Comparison of ENCODE assay signal across 8 cellular contexts in the genomic region with DNA sequence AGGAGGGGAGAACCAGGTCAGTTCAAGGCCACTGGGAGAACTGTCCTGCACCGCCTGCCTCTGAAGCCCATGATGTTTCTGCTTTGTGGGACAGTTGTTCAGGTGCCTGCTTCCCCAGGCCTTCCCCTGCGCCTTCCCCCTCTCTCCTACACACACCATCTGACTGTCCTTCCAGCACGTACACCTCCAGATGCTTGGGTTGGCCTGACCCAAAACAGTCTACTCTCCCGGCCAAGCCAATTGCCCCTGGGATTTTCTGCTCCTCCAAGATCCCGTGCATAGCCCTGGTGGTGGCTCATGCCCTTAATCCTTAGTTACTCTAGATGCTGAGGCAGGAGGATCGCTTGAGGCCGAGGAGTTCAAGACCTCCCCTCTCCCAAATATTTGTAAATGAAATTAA. TPM values are rescaled to one million over a fixed set of nuclear protein-coding genes. Genes with fewer than 3 reads are reported as not detected.
DNase-seq lines count a peak whose midpoint lies in the region; ATAC-seq and TF ChIP-seq lines count a peak whose summit lies in the region.

No MANE protein-coding gene starts in this region.

- peaks cover 22% of the 10 kb centered on the region for H3K4me1 ChIP-seq in Caco-2
- H3K4me1 ChIP-seq in OCI-LY7 (ENCODE audit: insufficient read depth, low read length, poor library complexity, severe bottlenecking) = peaks cover 16% of the 10 kb centered on the region
- peaks cover 13% of the 10 kb centered on the region for H3K4me1 ChIP-seq in parathyroid adenoma

- H3K4me3 ChIP-seq in Caco-2 (ENCODE audit: low read depth, low read length) (peak overlapping the region; percentile 70), OCI-LY7 (ENCODE audit: low read depth, low read length, poor library complexity, severe bottlenecking) (peak overlapping the region; percentile 93), parathyroid adenoma (ENCODE audit: low read depth, low read length) (peak overlapping the region; percentile 62)

- no peaks in the 10 kb centered on the region for H4K20me1 ChIP-seq in OCI-LY7 (ENCODE audit: insufficient read depth, low read length)

- peak overlapping the region; percentile 90 for H3K27ac Mint-ChIP-seq in Caco-2 (ENCODE audit: unreplicated experiment)

- H3K4me3 Mint-ChIP-seq in Caco-2 (ENCODE audit: unreplicated experiment) = peak overlapping the region; percentile 78

- H3K9me3 Mint-ChIP-seq in Caco-2 (ENCODE audit: unreplicated experiment) = no peaks in the 10 kb centered on the region

- BruUV-seq in Caco-2 (replicated peaks; lab: Mats Ljungman, UMichigan) (no TSS peak), OCI-LY7 (replicated peaks; lab: Mats Ljungman, UMichigan) (no TSS peak)

- peak overlapping the region; percentile 74 for H3K4me2 ChIP-seq in OCI-LY7 (ENCODE audit: low read length)
- peak overlapping the region; percentile 74 for H3K4me2 ChIP-seq in parathyroid adenoma (ENCODE audit: low read length)

- no peaks in the 10 kb centered on the region for H3K27me3 ChIP-seq in Caco-2 (replicated peaks; ENCODE audit: control insufficient read depth, insufficient read depth, low read length)
- no peaks in the 10 kb centered on the region for H3K27me3 ChIP-seq in parathyroid adenoma (ENCODE audit: control insufficient read depth, insufficient read depth, low read length)

- no peaks in the 10 kb centered on the region for H3K27me3 Mint-ChIP-seq in Caco-2 (ENCODE audit: insufficient read depth, unreplicated experiment)

- H3K9me2 ChIP-seq in OCI-LY7 (ENCODE audit: insufficient read depth, low read length) = no peaks in the 10 kb centered on the region

- H3K79me2 ChIP-seq in OCI-LY7 (ENCODE audit: insufficient read depth, low read depth, low read length) (peaks cover 3% of the 10 kb centered on the region; the same call in 1 of the 2 replicates), parathyroid adenoma (no peaks in the 10 kb centered on the region)

- CTCF ChIA-PET in Caco-2 (lab: Charles Lee) (interaction anchor here (0.6 to 2.4 kb wide), 27 partner anchors 10 to 1152 kb away, joined by 3 to 67 read pairs (median 5); a partner anchor contains a TSS), OCI-LY7 (lab: Charles Lee; ENCODE audit: unreplicated experiment) (interaction anchor here (0.6 to 1.6 kb wide), 3 partner anchors 10 to 106 kb away, joined by 3 to 9 read pairs (median 7); a partner anchor contains a TSS)

- H3K27ac ChIP-seq in OCI-LY7 (ENCODE audit: low read depth, low read length, poor library complexity, severe bottlenecking) = peak overlapping the region; percentile 70
- H3K27ac ChIP-seq in epithelial cell of prostate = peak overlapping the region; percentile 70
- peak overlapping the region; percentile 83 for H3K27ac ChIP-seq in parathyroid adenoma

- H3K9me3 ChIP-seq in Caco-2 = no peaks in the 10 kb centered on the region
- no peaks in the 10 kb centered on the region for H3K9me3 ChIP-seq in OCI-LY7 (ENCODE audit: low read length)
- no peaks in the 10 kb centered on the region for H3K9me3 ChIP-seq in parathyroid adenoma (ENCODE audit: control insufficient read depth, low read length)

- peaks cover 49% of the 10 kb centered on the region for H3K4me1 Mint-ChIP-seq in Caco-2 (ENCODE audit: low read depth, unreplicated experiment)

- H3K36me3 Mint-ChIP-seq in Caco-2 (ENCODE audit: insufficient read depth, unreplicated experiment) = peaks cover 29% of the 10 kb centered on the region

- H3K36me3 ChIP-seq in Caco-2 (ENCODE audit: control insufficient read depth, insufficient read depth, low read length) = peaks cover 4% of the 10 kb centered on the region; the same call in 1 of the 2 replicates
- H3K36me3 ChIP-seq in OCI-LY7 (ENCODE audit: insufficient read depth, low read length) = peaks cover 12% of the 10 kb centered on the region; the same call in 1 of the 2 replicates
- H3K36me3 ChIP-seq in parathyroid adenoma (ENCODE audit: control insufficient read depth, insufficient read depth, low read length) = no peaks in the 10 kb centered on the region

- DNase-seq in Caco-2 (no peak), OCI-LY7 (ENCODE audit: low spot score) (no peak), epithelial cell of prostate (ENCODE audit: low read depth, low spot score) (no peak), amniotic stem cell (lab: John Stamatoyannopoulos, UW) (no peak), NCI-H82 treated with DMSO at 0.1 percent for 48 hours (lab: John Stamatoyannopoulos, UW; ENCODE audit: unreplicated experiment) (no peak)
- no peak for DNase-seq in stimulated activated CD4-positive, alpha-beta T cell treated with anti-CD3 and anti-CD28 coated beads, Interleukin-4, amount 100 ng/mL, for 4 hours

- intact Hi-C loops in Caco-2 (cut with micrococcal nuclease; ENCODE audit: unreplicated experiment) = loop anchor here (1.0 to 5.0 kb wide), 4 partner anchors 31 to 229 kb away; a partner anchor contains a TSS
- intact Hi-C loops in OCI-LY7 (cut with micrococcal nuclease; ENCODE audit: unreplicated experiment) = loop anchor here (2.0 to 5.0 kb wide), 4 partner anchors 51 to 131 kb away; a partner anchor contains a TSS

- H2AFZ ChIP-seq in OCI-LY7 (ENCODE audit: low read length) (peak overlapping the region; percentile 99), parathyroid adenoma (peak overlapping the region; percentile 87)

- no peak for TF ChIP-seq CTCF in Caco-2 (IDR thresholded peaks at IDR 0.05; ENCODE audit: insufficient read depth in 1 of 2, low read depth in 1 of 2, low read length in 1 of 2, severe bottlenecking in 1 of 2, unreplicated experiment in 1 of 2)
- TF ChIP-seq CTCF in OCI-LY7 (conservative IDR thresholded peaks at IDR 0.05; ENCODE audit: low read length) = no peak
- TF ChIP-seq CTCF in parathyroid adenoma (IDR thresholded peaks at IDR 0.05) = no peak

- no peak for ATAC-seq in HG02973 (IDR thresholded peaks at IDR 0.05; ENCODE audit: unreplicated experiment)

- POLR2A ChIA-PET in Caco-2 (lab: Charles Lee) = interaction anchor here (0.6 to 0.7 kb wide), 2 partner anchors 10 to 305 kb away, joined by 3 to 8 read pairs; no protein-coding TSS in a partner anchor
- POLR2A ChIA-PET in OCI-LY7 (lab: Charles Lee) = no interaction called here

- no peak overlapping the region for H3K9ac ChIP-seq in parathyroid adenoma

RNA-seq across cellular contexts. Expression of a gene that starts 0.7 kb away (rescaled TPM):
- 85.3 and 93.9 TPM in 2 replicates for total RNA-seq in Caco-2 (2022)
- total RNA-seq in OCI-LY7 (2014; rRNA removed; shearing (Covaris generic)) = 22.6 and 25.0 TPM in 2 replicates
- total RNA-seq in OCI-LY7 (2022) = 27.9 and 28.1 TPM in 2 replicates

RNA-seq across cellular contexts. Expression of a gene that starts 9.3 kb away (rescaled TPM):
- total RNA-seq in Caco-2 (2022) (not detected in 2 replicates), OCI-LY7 (2022) (not detected in 2 replicates)
- not detected in 2 replicates for total RNA-seq in OCI-LY7 (2014; rRNA removed; shearing (Covaris generic))

RNA-seq across cellular contexts. Expression of a gene that starts 30.3 kb away (rescaled TPM):
- total RNA-seq in Caco-2 (2022) (1.3 and 2.7 TPM in 2 replicates), OCI-LY7 (2022) (6.8 and 7.8 TPM in 2 replicates)
- total RNA-seq in OCI-LY7 (2014; rRNA removed; shearing (Covaris generic)) = 3.0 and 5.0 TPM in 2 replicates

RNA-seq across cellular contexts. Expression of a gene that starts 52.0 kb away (rescaled TPM):
- total RNA-seq in Caco-2 (2022) (135 and 161 TPM in 2 replicates), OCI-LY7 (2022) (42.7 and 48.2 TPM in 2 replicates)
- 38.6 and 48.1 TPM in 2 replicates for total RNA-seq in OCI-LY7 (2014; rRNA removed; shearing (Covaris generic))

RNA-seq across cellular contexts. Expression of a gene that starts 54.6 kb away (rescaled TPM):
- total RNA-seq in Caco-2 (2022) = 49.4 and 53.2 TPM in 2 replicates
- total RNA-seq in OCI-LY7 (2014; rRNA removed; shearing (Covaris generic)) = 0.28 TPM in 1 of 2 replicates, not detected in the other
- total RNA-seq in OCI-LY7 (2022) = 0.11 TPM in 1 of 2 replicates, not detected in the other
